In genomic region chr1:109528296-109528695, GRCh38 we compare ENCODE assay signal across 27 cellular contexts. TPM values are rescaled to one million over a fixed set of nuclear protein-coding genes. Genes with fewer than 3 reads are reported as not detected.
"Had no signal": no experiment of that assay in that cellular context is flagged by ENCODE, and none has a peak within 500 bp of the region (broad histone marks: within the 10 kb centered on the region; RNA-seq: fewer than 3 reads in every experiment).

No MANE protein-coding gene starts in this region.

- H3K9me3 Mint-ChIP-seq: activated CD4-positive, alpha-beta T cell treated with anti-CD3 and anti-CD28 coated beads, Interleukin-2, amount 10 ng/mL, durations not matched to agents 24 days and 14 days; activated naive CD8-positive, alpha-beta T cell treated with anti-CD3 and anti-CD28 coated beads, Interleukin-2, amount 50 U/mL, for 24 hours; activated T-helper 1 cell treated with anti-CD3 and anti-CD28 coated beads, Interleukin-12 subunit alpha, Interleukin-12 subunit beta, Interleukin-2, Interleukin-4 antibody, amounts not matched to agents 30 ng/mL and 10 ng/mL and 1 ng/mL, durations not matched to agents 14 hours and 24 hours and 36 hours; dendritic cell treated with granulocyte-macrophage colony-stimulating factor and Interleukin-4, amounts not matched to agents 40 ng/mL and 50 ng/mL, for 4 days; natural killer cell; stimulated activated naive B cell treated with anti-CD40 and anti-IgM and Interleukin-4, amounts not matched to agents 10 μg/mL and 1 μg/mL and 100 μg/mL, for 72 hours had no signal

- H3K36me3 Mint-ChIP-seq: natural killer cell; stimulated activated naive B cell treated with anti-CD40 and anti-IgM and Interleukin-4, amounts not matched to agents 10 μg/mL and 1 μg/mL and 100 μg/mL, for 72 hours had no signal

- H3K9me3 ChIP-seq: heart right ventricle, neutrophil, pancreas, transverse colon, uterus had no signal

- H3K4me2 ChIP-seq: smooth muscle cell had no signal

- H3K4me3 ChIP-seq: heart right ventricle, lung, pancreas, smooth muscle cell, transverse colon, uterus had no signal

- FAIRE-seq: endometrium, pancreas had no signal

- H3K27me3 Mint-ChIP-seq: activated naive CD8-positive, alpha-beta T cell treated with anti-CD3 and anti-CD28 coated beads, Interleukin-2, amount 50 U/mL, for 24 hours; dendritic cell treated with granulocyte-macrophage colony-stimulating factor and Interleukin-4, amounts not matched to agents 40 ng/mL and 50 ng/mL, for 4 days had no signal

- ATAC-seq: activated CD8-positive, alpha-beta T cell treated with anti-CD3 and anti-CD28 coated beads, Interleukin-2, amount 10 ng/mL, durations not matched to agents 7 days and 5 days; activated naive CD8-positive, alpha-beta T cell treated with anti-CD3 and anti-CD28 coated beads, Interleukin-2, amount 50 U/mL, for 24 hours; heart right ventricle; left lobe of liver; natural killer cell; pancreas; right cardiac atrium; stimulated activated naive B cell treated with anti-CD40 and anti-IgM and Interleukin-4, amounts not matched to agents 10 μg/mL and 1 μg/mL and 100 μg/mL, for 72 hours; T-helper 17 cell had no signal

- H3K4me1 ChIP-seq: uterus had no signal

- H3K4me3 Mint-ChIP-seq: activated CD4-positive, alpha-beta T cell treated with anti-CD3 and anti-CD28 coated beads, Interleukin-2, amount 10 ng/mL, durations not matched to agents 24 days and 14 days; activated CD8-positive, alpha-beta T cell treated with anti-CD3 and anti-CD28 coated beads, Interleukin-2, amount 10 ng/mL, durations not matched to agents 7 days and 5 days; activated naive CD8-positive, alpha-beta T cell treated with anti-CD3 and anti-CD28 coated beads, Interleukin-2, amount 50 U/mL, for 24 hours; activated T-helper 1 cell treated with anti-CD3 and anti-CD28 coated beads, Interleukin-12 subunit alpha, Interleukin-12 subunit beta, Interleukin-2, Interleukin-4 antibody, amounts not matched to agents 30 ng/mL and 10 ng/mL and 1 ng/mL, durations not matched to agents 14 hours and 24 hours and 36 hours; dendritic cell treated with granulocyte-macrophage colony-stimulating factor and Interleukin-4, amounts not matched to agents 40 ng/mL and 50 ng/mL, for 4 days; natural killer cell; stimulated activated naive B cell treated with anti-CD40 and anti-IgM and Interleukin-4, amounts not matched to agents 10 μg/mL and 1 μg/mL and 100 μg/mL, for 72 hours; T-helper 17 cell had no signal

- H3K27me3 ChIP-seq: heart right ventricle, neutrophil, pancreas, transverse colon, uterus had no signal

- H3K27ac Mint-ChIP-seq: activated CD4-positive, alpha-beta T cell treated with anti-CD3 and anti-CD28 coated beads, Interleukin-2, amount 10 ng/mL, durations not matched to agents 24 days and 14 days; activated naive CD8-positive, alpha-beta T cell treated with anti-CD3 and anti-CD28 coated beads, Interleukin-2, amount 50 U/mL, for 24 hours; activated T-helper 1 cell treated with anti-CD3 and anti-CD28 coated beads, Interleukin-12 subunit alpha, Interleukin-12 subunit beta, Interleukin-2, Interleukin-4 antibody, amounts not matched to agents 30 ng/mL and 10 ng/mL and 1 ng/mL, durations not matched to agents 14 hours and 24 hours and 36 hours; dendritic cell treated with granulocyte-macrophage colony-stimulating factor and Interleukin-4, amounts not matched to agents 40 ng/mL and 50 ng/mL, for 4 days; natural killer cell; T-helper 17 cell had no signal

- H3K36me3 ChIP-seq: heart right ventricle, neutrophil, pancreas, transverse colon, uterus had no signal

- H3K27ac ChIP-seq: heart right ventricle, neutrophil, pancreas, transverse colon, uterus had no signal

- DNase-seq: activated CD4-positive, alpha-beta T cell treated with anti-CD3 and anti-CD28 coated beads, Interleukin-2, amount 10 ng/mL, durations not matched to agents 24 days and 14 days; activated CD8-positive, alpha-beta T cell treated with anti-CD3 and anti-CD28 coated beads, Interleukin-2, amount 10 ng/mL, durations not matched to agents 7 days and 5 days; activated gamma-delta T cell; activated naive CD4-positive, alpha-beta T cell treated with anti-CD3 and anti-CD28 coated beads, Interleukin-2, amount 50 U/mL, for 16 hours; activated naive CD8-positive, alpha-beta T cell treated with anti-CD3 and anti-CD28 coated beads, Interleukin-2, amount 50 U/mL, for 24 hours; caudate nucleus; effector CD4-positive, alpha-beta T cell; heart right ventricle; natural killer cell; pancreas; right cardiac atrium; stimulated activated CD4-positive, alpha-beta T cell treated with anti-CD3 and anti-CD28 coated beads, Interleukin-2, amount 100 ng/mL, for 48 hours; stimulated activated CD8-positive, alpha-beta memory T cell treated with anti-CD3 and anti-CD28 coated beads, Interleukin-4, amount 100 ng/mL, for 48 hours; stimulated activated naive B cell treated with anti-CD40 and anti-IgM and Interleukin-4, amounts not matched to agents 10 μg/mL and 1 μg/mL and 100 μg/mL, for 72 hours; T-helper 17 cell; transverse colon; uterus had no signal

RNA-seq across cellular contexts. Expression of gene GPR61, which starts 11.4 kb away (rescaled TPM):
- total RNA-seq: activated CD4-positive, alpha-beta T cell treated with anti-CD3 and anti-CD28 coated beads, Interleukin-2, amount 10 ng/mL, durations not matched to agents 24 days and 14 days; activated CD8-positive, alpha-beta T cell treated with anti-CD3 and anti-CD28 coated beads, Interleukin-2, amount 10 ng/mL, durations not matched to agents 7 days and 5 days; activated T-helper 1 cell treated with anti-CD3 and anti-CD28 coated beads, Interleukin-12 subunit alpha, Interleukin-12 subunit beta, Interleukin-2, Interleukin-4 antibody, amounts not matched to agents 30 ng/mL and 10 ng/mL and 1 ng/mL, durations not matched to agents 14 hours and 24 hours and 36 hours; epithelial cell of proximal tubule; fibroblast of villous mesenchyme; kidney epithelial cell; left lobe of liver; lung; smooth muscle cell; transverse colon had no signal
- polyA plus RNA-seq: heart right ventricle, lung had no signal
